ENCODE assay signal across 8 cellular contexts in the genomic region with DNA sequence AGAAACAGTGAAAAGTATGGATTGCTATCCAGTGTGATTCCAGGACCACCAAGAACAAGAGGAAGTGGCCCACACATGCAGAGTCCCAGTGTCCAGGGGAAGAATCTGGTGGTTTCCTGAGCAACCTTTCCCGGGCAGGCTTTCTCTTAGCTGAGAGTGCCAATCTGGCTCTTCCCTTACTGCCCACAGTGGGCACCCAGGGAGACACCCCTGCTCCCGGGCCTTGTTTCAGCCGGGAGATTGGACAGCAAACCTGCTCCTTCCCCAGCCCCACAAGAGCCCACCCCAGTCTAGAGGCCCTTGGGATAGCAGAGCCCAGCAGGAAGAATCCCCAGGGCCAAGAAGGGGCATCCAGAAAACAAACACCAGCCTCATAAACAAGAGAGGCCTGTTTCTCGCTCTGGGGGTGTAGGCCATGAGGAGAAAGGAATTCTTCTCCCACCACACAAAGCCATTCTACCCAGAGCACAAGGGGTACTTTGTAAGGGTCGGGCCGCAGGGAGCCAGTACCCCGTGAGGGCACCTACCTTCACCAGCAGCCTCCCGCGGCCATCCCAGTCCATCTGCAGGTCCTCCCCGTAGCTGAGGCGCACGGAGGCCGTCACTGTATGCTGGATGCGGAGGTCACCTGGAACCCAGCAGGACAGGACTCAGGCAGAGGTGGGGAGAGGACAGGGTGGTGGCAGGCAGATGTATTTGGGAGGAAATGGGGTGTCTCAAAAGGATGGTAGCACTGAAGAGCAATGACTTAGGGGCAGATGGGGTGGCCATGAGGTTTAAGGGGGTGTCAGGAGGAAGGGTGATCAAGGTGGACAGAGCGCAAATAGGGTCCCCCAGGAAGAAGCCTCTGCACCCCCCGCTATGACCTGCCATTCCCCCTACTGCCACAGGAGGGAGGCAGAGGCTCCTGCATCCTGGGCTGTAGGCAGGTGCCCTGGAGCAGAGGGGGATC.
A peak's percentile ranks its signal among the peaks of the same experiment; 100 is the strongest.
DNase-seq lines count a peak whose midpoint lies in the region; ATAC-seq, FAIRE-seq and TF ChIP-seq lines count a peak whose summit lies in the region.

No MANE protein-coding gene starts in this region.

- H3K4me2 ChIP-seq in DND-41 (ENCODE audit: insufficient read depth, low read length) (no peak overlapping the region), GM12878 (ENCODE audit: control insufficient read depth, insufficient read depth) (no peak overlapping the region)

- RAD21 ChIA-PET in GM12878 (lab: Charles Lee; ENCODE audit: unreplicated experiment): no interaction called here

- H3K36me3 ChIP-seq in DND-41 (ENCODE audit: insufficient read depth, low read length) (no peaks in the 10 kb centered on the region), GM12878 (ENCODE audit: control insufficient read depth in 2 of 2, insufficient read depth in 2 of 2, low read length in 1 of 2) (no peaks in the 10 kb centered on the region)

- intact Hi-C loops in GM12878 (cut with micrococcal nuclease; ENCODE audit: unreplicated experiment): loop anchor here (1.0 to 2.0 kb wide), 2 partner anchors 132 to 223 kb away; no protein-coding TSS in a partner anchor

- no peak for TF ChIP-seq EP300 in GM12878 (IDR thresholded peaks at IDR 0.05; ENCODE audit: borderline replicate concordance in 1 of 2, control insufficient read depth in 1 of 2, low read depth in 2 of 2, low read length in 2 of 2)

- in situ Hi-C loops in GM12878 (cut with MboI): loop anchor here (5.0 kb wide), 1 partner anchor 225 kb away; no protein-coding TSS in a partner anchor

- DNase-seq in DND-41 (peak; percentile 45), HTR-8/SVneo (ENCODE audit: insufficient read length, low spot score) (peak; percentile 91), T-helper 1 cell (peak in 4 of 5 donors; percentile 22 to 44 (median 29)), GM12878 (ENCODE audit: low read depth, low spot score) (no peak), iPS-NIHi11 (ENCODE audit: low spot score) (peak; percentile 82)
- peak in 3 of 4 experiments; percentile 36 to 49 (median 37) for DNase-seq in stimulated activated CD4-positive, alpha-beta T cell treated with anti-CD3 and anti-CD28 coated beads, Interleukin-1b, Interleukin-23, amount 100 ng/mL, for 24 hours (ENCODE audit: low read depth in 4 of 4, low spot score in 1 of 4)

- H3K27ac ChIP-seq in DND-41 (ENCODE audit: low read length) (no peak overlapping the region), GM12878 (ENCODE audit: control insufficient read depth, insufficient read depth) (no peak overlapping the region)

- H3K79me2 ChIP-seq in DND-41 (ENCODE audit: insufficient read depth, low read length) (no peaks in the 10 kb centered on the region), GM12878 (ENCODE audit: control insufficient read depth, insufficient read depth, low read length) (no peaks in the 10 kb centered on the region)

- H3K27me3 ChIP-seq in DND-41 (ENCODE audit: insufficient read depth, low read length, poor library complexity) (peaks cover 8% of the 10 kb centered on the region), GM12878 (replicated peaks in 1 of 2; ENCODE audit: control insufficient read depth in 2 of 2, insufficient read depth in 2 of 2, low read length in 1 of 2) (no peaks in the 10 kb centered on the region; a peak in 1 of 4 replicates)

- POLR2A ChIA-PET in GM12878 (lab: Charles Lee): no interaction called here

- H3K9ac ChIP-seq in DND-41 (ENCODE audit: low read depth, low read length) (no peak overlapping the region), GM12878 (ENCODE audit: control insufficient read depth, insufficient read depth, low read length) (no peak overlapping the region)

- H3K4me1 ChIP-seq in DND-41 (ENCODE audit: insufficient read depth, low read length): no peaks in the 10 kb centered on the region
- no peaks in the 10 kb centered on the region for H3K4me1 ChIP-seq in GM12878 (ENCODE audit: control insufficient read depth, insufficient read depth, low read length)

- 34% methylated on average over 16 of the region's 16 CpGs for WGBS in GM12878 (ENCODE audit: insufficient coverage, insufficient replicate concordance, low lambda C conversion rate, missing lambda C conversion rate)

- peak; percentile 87 for TF ChIP-seq CTCF in DND-41 (IDR thresholded peaks at IDR 0.05; ENCODE audit: borderline replicate concordance, extremely low read depth, low read length, poor library complexity, severe bottlenecking)
- TF ChIP-seq CTCF in GM12878 (IDR thresholded peaks at IDR 0.05 in 2 of 3, conservative IDR thresholded peaks at IDR 0.05 in 1 of 3; ENCODE audit: control insufficient read depth in 2 of 3, extremely low read depth in 1 of 3, insufficient read depth in 1 of 3, low read depth in 3 of 3, low read length in 3 of 3): peak; percentile 83 to 96 (median 94)

- CTCF ChIA-PET in GM12878 (lab: Yijun Ruan, JAX): interaction anchor here (0.9 to 2.5 kb wide), 3 partner anchors 133 to 222 kb away, joined by 5 to 6 read pairs (median 5); no protein-coding TSS in a partner anchor

- BruUV-seq in GM12878 (replicated peaks; lab: Mats Ljungman, UMichigan): no TSS peak

- TF ChIP-seq POLR2A in GM12878 (IDR thresholded peaks at IDR 0.05; ENCODE audit: low read depth, low read length): no peak

- FAIRE-seq in HTR-8/SVneo (lab: Jason Lieb, UNC): peak; percentile 57
- FAIRE-seq in GM12878 (lab: Jason Lieb, UNC): no peak

- ATAC-seq in DND-41 (ENCODE audit: insufficient read depth, low read depth) (peak; percentile 85), GM12878 (peak; percentile 96), HG03521 (IDR thresholded peaks at IDR 0.05; ENCODE audit: unreplicated experiment) (no peak), HG03097 (IDR thresholded peaks at IDR 0.05; ENCODE audit: low FRiP score, unreplicated experiment) (no peak)

- H3K9me3 ChIP-seq in DND-41 (ENCODE audit: insufficient read depth, low read length, severe bottlenecking) (no peaks in the 10 kb centered on the region), GM12878 (replicated peaks; ENCODE audit: control insufficient read depth, insufficient read depth, low read length) (no peaks in the 10 kb centered on the region)

- H3K4me3 ChIP-seq in DND-41 (ENCODE audit: low read depth in 1 of 2, low read length in 2 of 2): no peak overlapping the region
- no peak overlapping the region for H3K4me3 ChIP-seq in GM12878

- SMC1A ChIA-PET in GM12878 (lab: Charles Lee; ENCODE audit: uncharacterized antibody, unreplicated experiment): no interaction called here

- TF ChIP-seq RAD21 in GM12878 (IDR thresholded peaks at IDR 0.05; ENCODE audit: insufficient read depth, low read depth, low read length): peak; percentile 94

- no peak overlapping the region for H2AFZ ChIP-seq in DND-41 (ENCODE audit: low read depth, low read length)
- no peak overlapping the region for H2AFZ ChIP-seq in GM12878 (ENCODE audit: control insufficient read depth, low read depth, low read length)

- peaks cover 18% of the 10 kb centered on the region; the same call in 1 of the 2 replicates for H4K20me1 ChIP-seq in DND-41 (ENCODE audit: insufficient read depth, low read length)
- no peaks in the 10 kb centered on the region for H4K20me1 ChIP-seq in GM12878 (ENCODE audit: control insufficient read depth, insufficient read depth)

TF ChIP-seq in GM12878, 131 proteins besides CTCF, POLR2A, EP300 and RAD21 (continues in another document):
- TF ChIP-seq EGR1 (IDR thresholded peaks at IDR 0.05; ENCODE audit: borderline replicate concordance in 1 of 2, low read depth in 2 of 2, low read length in 2 of 2): no peak
- peak in 1 of 2 experiments; percentile 25; a peak in 1 of 4 replicates for TF ChIP-seq BHLHE40 (IDR thresholded peaks at IDR 0.05; ENCODE audit: borderline replicate concordance in 1 of 2, low read depth in 2 of 2, low read length in 1 of 2)
- TF ChIP-seq KDM1A (IDR thresholded peaks at IDR 0.05; ENCODE audit: borderline replicate concordance): no peak
- no peak for TF ChIP-seq SUZ12 (IDR thresholded peaks at IDR 0.05; ENCODE audit: unreplicated experiment)
- no peak for TF ChIP-seq NR2C2 (IDR thresholded peaks at IDR 0.05; ENCODE audit: borderline replicate concordance, control insufficient read depth, insufficient read length, low read depth)
- TF ChIP-seq, protein P1, sequence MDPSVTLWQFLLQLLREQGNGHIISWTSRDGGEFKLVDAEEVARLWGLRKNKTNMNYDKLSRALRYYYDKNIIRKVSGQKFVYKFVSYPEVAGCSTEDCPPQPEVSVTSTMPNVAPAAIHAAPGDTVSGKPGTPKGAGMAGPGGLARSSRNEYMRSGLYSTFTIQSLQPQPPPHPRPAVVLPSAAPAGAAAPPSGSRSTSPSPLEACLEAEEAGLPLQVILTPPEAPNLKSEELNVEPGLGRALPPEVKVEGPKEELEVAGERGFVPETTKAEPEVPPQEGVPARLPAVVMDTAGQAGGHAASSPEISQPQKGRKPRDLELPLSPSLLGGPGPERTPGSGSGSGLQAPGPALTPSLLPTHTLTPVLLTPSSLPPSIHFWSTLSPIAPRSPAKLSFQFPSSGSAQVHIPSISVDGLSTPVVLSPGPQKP (IDR thresholded peaks at IDR 0.05; ENCODE audit: low read depth, low read length): no peak
- TF ChIP-seq SP1 (IDR thresholded peaks at IDR 0.05; ENCODE audit: low read depth, low read length): no peak
- TF ChIP-seq YY1 (IDR thresholded peaks at IDR 0.05; ENCODE audit: low read depth, low read length): 0 out of 2 replicates have a peak, but pooled peaks have one; percentile 42
- no peak for TF ChIP-seq NFYA (IDR thresholded peaks at IDR 0.05; ENCODE audit: borderline replicate concordance, low read depth, low read length)
- TF ChIP-seq BMI1 (IDR thresholded peaks at IDR 0.05; ENCODE audit: borderline replicate concordance): no peak
- TF ChIP-seq RBBP5 (conservative IDR thresholded peaks at IDR 0.05): no peak
- no peak for TF ChIP-seq RCOR1 (conservative IDR thresholded peaks at IDR 0.05; ENCODE audit: low read depth, low read length)
- TF ChIP-seq IRF4 (IDR thresholded peaks at IDR 0.05; ENCODE audit: low read depth, low read length): 0 out of 2 replicates have a peak, but pooled peaks have one; percentile 32
- no peak for TF ChIP-seq NBN (IDR thresholded peaks at IDR 0.05)
- TF ChIP-seq RAD51 (IDR thresholded peaks at IDR 0.05): no peak
- TF ChIP-seq IRF3 (IDR thresholded peaks at IDR 0.05): no peak
- no peak for TF ChIP-seq MEF2B (IDR thresholded peaks at IDR 0.05; ENCODE audit: partially characterized antibody, poor library complexity, severe bottlenecking)

Comparison
In these comparisons a context has a peak if more than half of its experiments do, and no peak if none do; other contexts are left out.
1. ATAC-seq: peak in DND-41 (single experiment) and GM12878 (single experiment); none in HG03521 (single experiment) and HG03097 (single experiment).